8 cellular contexts compared by ENCODE assay signal in genomic region chr10:22437620-22438588, GRCh38.
DNase-seq lines count a peak whose midpoint lies in the region; ATAC-seq lines count a peak whose summit lies in the region.

No MANE protein-coding gene starts in this region.

- H3K36me3 ChIP-seq in CD8-positive, alpha-beta memory T cell (ENCODE audit: insufficient read depth, low read length), result no peaks in the 10 kb centered on the region

- peaks cover 0 to 3% of the 10 kb centered on the region in 2 donors for H3K27me3 Mint-ChIP-seq in CD8-positive, alpha-beta memory T cell
- peaks cover 8% of the 10 kb centered on the region for H3K27me3 Mint-ChIP-seq in activated T-cell treated with anti-CD3 and anti-CD28 coated beads, Interleukin-2, amount 50 U/mL, for 72 hours (ENCODE audit: low read depth)

- DNase-seq in CD8-positive, alpha-beta memory T cell, result peak in 2 of 5 donors; percentile 8 to 64
- DNase-seq in activated T-cell treated with anti-CD3 and anti-CD28 coated beads, Interleukin-2, amount 50 U/mL, for 72 hours, result peak in 1 of 2 donors; percentile 39
- DNase-seq in germinal center (ENCODE audit: low spot score), result peak; percentile 28
- peak; percentile 53 for DNase-seq in pons (ENCODE audit: low spot score)
- no peak for DNase-seq in H4 (ENCODE audit: low spot score)
- DNase-seq in NCI-H1436 treated with DMSO at 0.1 percent for 48 hours (lab: John Stamatoyannopoulos, UW), result no peak

- H3K27ac ChIP-seq in CD8-positive, alpha-beta memory T cell (ENCODE audit: low read depth, low read length), result peak overlapping the region; percentile 90

- H3K36me3 Mint-ChIP-seq in CD8-positive, alpha-beta memory T cell, result peaks cover 0 to 8% (median 0%) of the 10 kb centered on the region in 3 donors
- no peaks in the 10 kb centered on the region for H3K36me3 Mint-ChIP-seq in activated T-cell treated with anti-CD3 and anti-CD28 coated beads, Interleukin-2, amount 50 U/mL, for 72 hours (ENCODE audit: insufficient read depth in 2 of 2)

- peak overlapping the region; percentile 91 to 99 (median 96) for H3K4me3 Mint-ChIP-seq in CD8-positive, alpha-beta memory T cell
- H3K4me3 Mint-ChIP-seq in activated T-cell treated with anti-CD3 and anti-CD28 coated beads, Interleukin-2, amount 50 U/mL, for 72 hours, result peak overlapping the region; percentile 94 to 98

- ATAC-seq in GM19395 (IDR thresholded peaks at IDR 0.05; ENCODE audit: unreplicated experiment), result peak; percentile 32
- ATAC-seq in HG03439 (IDR thresholded peaks at IDR 0.05; ENCODE audit: unreplicated experiment), result peak; percentile 20
- peak; percentile 12 to 15 for ATAC-seq in activated T-cell treated with anti-CD3 and anti-CD28 coated beads, Interleukin-2, amount 50 U/mL, for 72 hours (replicated peaks in 1 of 2)

- POLR2A ChIA-PET in CD8-positive, alpha-beta memory T cell (lab: Charles Lee), result interaction anchor here (0.6 to 3.1 kb wide), 17 partner anchors 10 to 911 kb away, joined by 3 to 23 read pairs (median 5); partner anchors contain the start of genes BMI1, COMMD3 and DNAJC1

- CTCF ChIA-PET in CD8-positive, alpha-beta memory T cell (lab: Charles Lee), result interaction anchor here (0.7 to 2.6 kb wide), 9 partner anchors 9 to 551 kb away, joined by 3 to 17 read pairs (median 8); partner anchors contain the start of gene DNAJC1

- H3K4me1 ChIP-seq in CD8-positive, alpha-beta memory T cell (ENCODE audit: insufficient read depth, low read length), result peaks cover 20% of the 10 kb centered on the region

- H3K9me3 Mint-ChIP-seq in CD8-positive, alpha-beta memory T cell, result no peaks in the 10 kb centered on the region
- H3K9me3 Mint-ChIP-seq in activated T-cell treated with anti-CD3 and anti-CD28 coated beads, Interleukin-2, amount 50 U/mL, for 72 hours, result no peaks in the 10 kb centered on the region

- H3K4me3 ChIP-seq in CD8-positive, alpha-beta memory T cell (ENCODE audit: low read length), result peak overlapping the region; percentile 78

- peaks cover 34 to 43% (median 40%) of the 10 kb centered on the region in 3 donors for H3K4me1 Mint-ChIP-seq in CD8-positive, alpha-beta memory T cell
- peaks cover 67% of the 10 kb centered on the region for H3K4me1 Mint-ChIP-seq in activated T-cell treated with anti-CD3 and anti-CD28 coated beads, Interleukin-2, amount 50 U/mL, for 72 hours (ENCODE audit: low read depth)

- no peaks in the 10 kb centered on the region for H3K9me3 ChIP-seq in CD8-positive, alpha-beta memory T cell (ENCODE audit: low read length)

- peak overlapping the region; percentile 95 to 100 (median 98) for H3K27ac Mint-ChIP-seq in CD8-positive, alpha-beta memory T cell
- peak overlapping the region; percentile 96 for H3K27ac Mint-ChIP-seq in activated T-cell treated with anti-CD3 and anti-CD28 coated beads, Interleukin-2, amount 50 U/mL, for 72 hours

- no peaks in the 10 kb centered on the region for H3K27me3 ChIP-seq in CD8-positive, alpha-beta memory T cell (ENCODE audit: insufficient read depth, low read length, poor library complexity, severe bottlenecking)

Comparison
In these comparisons a context has a peak if more than half of its experiments do, and no peak if none do; other contexts are left out.
1. DNase-seq: peak in germinal center (single experiment) and pons (single experiment); none in H4 (single experiment) and NCI-H1436 treated with DMSO at 0.1 percent for 48 hours (single experiment).
2. Peak in every context shown above with its lines, with median percentiles within 50 percentile points of each other: ATAC-seq.